Comparison of ENCODE assay signal across 8 cellular contexts in genomic region chr21:35508389-35508888, GRCh38.
DNase-seq lines count a peak whose midpoint lies in the region; ATAC-seq lines count a peak whose summit lies in the region.

No MANE protein-coding gene starts in this region.

- H3K9me3 Mint-ChIP-seq in activated CD4-positive, alpha-beta T cell treated with anti-CD3 and anti-CD28 coated beads for 36 hours (ENCODE audit: low read depth), result no peaks in the 10 kb centered on the region

- H3K4me1 Mint-ChIP-seq in activated CD4-positive, alpha-beta T cell treated with anti-CD3 and anti-CD28 coated beads for 36 hours, result peaks cover 52% of the 10 kb centered on the region

- H3K36me3 Mint-ChIP-seq in activated CD4-positive, alpha-beta T cell treated with anti-CD3 and anti-CD28 coated beads for 36 hours (ENCODE audit: low read depth), result no peaks in the 10 kb centered on the region

- peak; percentile 40 for DNase-seq in activated CD4-positive, alpha-beta T cell treated with anti-CD3 and anti-CD28 coated beads for 36 hours
- DNase-seq in activated CD4-positive, alpha-beta T cell treated with anti-CD3 and anti-CD28 coated beads, Interleukin-2, amount 50 U/mL, for 4 hours, result no peak
- peak; percentile 93 for DNase-seq in RPMI7951 (ENCODE audit: low read depth)
- DNase-seq in globus pallidus (ENCODE audit: low spot score), result peak; percentile 59
- DNase-seq in sciatic nerve (ENCODE audit: low spot score), result peak; percentile 75
- DNase-seq in activated T-cell treated with anti-CD3 and anti-CD28 coated beads for 4 hours, result no peak
- DNase-seq in SHP77 (lab: John Stamatoyannopoulos, UW), result no peak

- POLR2A ChIA-PET in activated CD4-positive, alpha-beta T cell treated with anti-CD3 and anti-CD28 coated beads for 36 hours (lab: Charles Lee), result no interaction called here

- no peak for ATAC-seq in activated CD4-positive, alpha-beta T cell treated with anti-CD3 and anti-CD28 coated beads for 36 hours
- ATAC-seq in sciatic nerve (peak; percentile 95), HG02642 (IDR thresholded peaks at IDR 0.05; ENCODE audit: poor library complexity, unreplicated experiment) (no peak)

- CTCF ChIA-PET in activated CD4-positive, alpha-beta T cell treated with anti-CD3 and anti-CD28 coated beads for 36 hours (lab: Charles Lee), result no interaction called here

- intact Hi-C loops in activated CD4-positive, alpha-beta T cell treated with anti-CD3 and anti-CD28 coated beads for 36 hours (cut with DNase I, micrococcal nuclease), result loop anchor here in 1 of 2 experiments (5.0 kb wide), 1 partner anchor 761 kb away; no protein-coding TSS in a partner anchor
- intact Hi-C loops in sciatic nerve (cut with DNase I), result no loop called here

- H3K27ac Mint-ChIP-seq in activated CD4-positive, alpha-beta T cell treated with anti-CD3 and anti-CD28 coated beads for 36 hours, result no peak overlapping the region

- H3K4me3 Mint-ChIP-seq in activated CD4-positive, alpha-beta T cell treated with anti-CD3 and anti-CD28 coated beads for 36 hours, result no peak overlapping the region

- no peaks in the 10 kb centered on the region for H3K27me3 Mint-ChIP-seq in activated CD4-positive, alpha-beta T cell treated with anti-CD3 and anti-CD28 coated beads for 36 hours

Comparison
In these comparisons a context has a peak if more than half of its experiments do, and no peak if none do; other contexts are left out.
1. DNase-seq: peak in activated CD4-positive, alpha-beta T cell treated with anti-CD3 and anti-CD28 coated beads for 36 hours (single experiment), RPMI7951 (single experiment), globus pallidus (single experiment) and sciatic nerve (single experiment); none in activated CD4-positive, alpha-beta T cell treated with anti-CD3 and anti-CD28 coated beads, Interleukin-2, amount 50 U/mL, for 4 hours (0 of 2), activated T-cell treated with anti-CD3 and anti-CD28 coated beads for 4 hours (single experiment) and SHP77 (0 of 2).